24 cellular contexts compared by ENCODE assay signal in the genomic region with DNA sequence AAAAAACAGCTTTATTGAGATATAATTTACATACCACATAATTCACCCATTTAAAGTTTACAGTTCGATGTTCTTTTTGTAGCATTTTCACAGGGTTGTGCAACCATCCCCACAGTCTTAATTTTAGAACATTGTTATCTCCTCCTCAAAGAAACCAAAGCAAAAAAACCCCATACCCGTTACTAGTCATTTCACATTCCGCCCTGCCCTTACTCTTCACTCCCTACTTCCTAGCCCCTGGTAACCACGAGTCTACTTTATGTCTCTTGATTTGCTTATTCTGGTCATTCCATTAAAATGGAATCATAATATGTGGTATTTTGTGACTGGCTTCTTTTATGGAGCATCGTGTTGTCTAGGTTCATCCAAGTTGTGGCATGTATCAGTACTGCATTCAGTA.
A peak's percentile ranks its signal among the peaks of the same experiment; 100 is the strongest.
DNase-seq lines count a peak whose midpoint lies in the region; ATAC-seq and TF ChIP-seq lines count a peak whose summit lies in the region.
"Had no signal": no experiment of that assay in that cellular context is flagged by ENCODE, and none has a peak within 500 bp of the region (broad histone marks: within the 10 kb centered on the region; RNA-seq: fewer than 3 reads in every experiment).

No MANE protein-coding gene starts in this region.

- no TSS peak for BruUV-seq in PC-3 (replicated peaks; lab: Mats Ljungman, UMichigan)

- H3F3A ChIP-seq in PC-3 (ENCODE audit: low read length, unreplicated experiment) = no peaks in the 10 kb centered on the region

- H3K9me2 ChIP-seq in PC-3 (replicated peaks; ENCODE audit: low read length) = no peaks in the 10 kb centered on the region

- TF ChIP-seq POLR2A in uterus (IDR thresholded peaks at IDR 0.05) = no peak

- peak overlapping the region; percentile 34 to 48 for H3K27ac ChIP-seq in uterus
- H3K27ac ChIP-seq in PC-3 (ENCODE audit: low read length) = no peak overlapping the region
- H3K27ac ChIP-seq: 22Rv1, coronary artery, neural progenitor cell, psoas muscle, thoracic aorta had no signal

- H3K79me2 ChIP-seq in PC-3 (ENCODE audit: low read length) = peaks cover 6% of the 10 kb centered on the region

- CTCF ChIA-PET in PC-3 (lab: Charles Lee) = no interaction called here

- TF ChIP-seq CTCF in fibroblast of pulmonary artery (IDR thresholded peaks at IDR 0.05; ENCODE audit: low read length, missing control alignments) (no peak), uterus (IDR thresholded peaks at IDR 0.05) (peak in 2 of 4 experiments; percentile 12 to 16), PC-3 (conservative IDR thresholded peaks at IDR 0.05; ENCODE audit: low read depth, low read length) (no peak)

- no peak overlapping the region for H2AFZ ChIP-seq in PC-3 (ENCODE audit: low read length)
- H2AFZ ChIP-seq: neural progenitor cell had no signal

- no peaks in the 10 kb centered on the region for H4K20me1 ChIP-seq in PC-3 (ENCODE audit: low read length)

- intact Hi-C loops in uterus (cut with DNase I; ENCODE audit: low total_unique reads) (no loop called here), PC-3 (cut with micrococcal nuclease) (no loop called here)

- H3K27me3 ChIP-seq in uterus = no peaks in the 10 kb centered on the region
- no peaks in the 10 kb centered on the region for H3K27me3 ChIP-seq in PC-3 (ENCODE audit: low read length)
- H3K27me3 ChIP-seq: neural progenitor cell had no signal

- DNase-seq in SIG-M5 treated with dmso at 0.1 percent for 504 hours (lab: John Stamatoyannopoulos, UW; ENCODE audit: unreplicated experiment) (peak; percentile 58), SIG-M5 (lab: John Stamatoyannopoulos, UW) (no peak), amniotic epithelial cell (ENCODE audit: low read depth) (peak; percentile 88), fibroblast of pulmonary artery (ENCODE audit: low read depth) (peak; percentile 73), uterus (no peak), PC-3 (no peak)
- DNase-seq: activated CD4-positive, alpha-beta memory T cell treated with anti-CD3 and anti-CD28 coated beads for 36 hours; activated naive CD8-positive, alpha-beta T cell treated with anti-CD3 and anti-CD28 coated beads, Interleukin-2, amount 10 ng/mL, durations not matched to agents 7 days and 5 days; COR-L47; DMS79 treated with DMSO at 0.1 percent for 48 hours; hippocampal formation; NCI-H1436; NCI-H524; NK-92 treated with Interleukin-12 subunit alpha and Interleukin-12 subunit beta, amount 100 ng/mL, for 24 hours; psoas muscle; stimulated activated naive CD4-positive, alpha-beta T cell treated with Interleukin-2 at 50 U/mL for 16 hours; T-helper 2 cell had no signal

- no peak overlapping the region for H3K4me2 ChIP-seq in PC-3 (ENCODE audit: low read length)
- H3K4me2 ChIP-seq: neural progenitor cell had no signal

- H3K4me3 ChIP-seq in fibroblast of pulmonary artery (replicated peaks; ENCODE audit: low read depth, low read length) = no peak overlapping the region
- no peak overlapping the region for H3K4me3 ChIP-seq in uterus
- no peak overlapping the region for H3K4me3 ChIP-seq in PC-3 (ENCODE audit: low read length)
- H3K4me3 ChIP-seq: coronary artery, neural progenitor cell, psoas muscle, skin epidermis, thoracic aorta had no signal

- no peak overlapping the region for H3K9ac ChIP-seq in PC-3 (ENCODE audit: low read length)
- H3K9ac ChIP-seq: neural progenitor cell had no signal

- ATAC-seq in HG02981 (IDR thresholded peaks at IDR 0.05; ENCODE audit: unreplicated experiment) (no peak), PC-3 (no peak), GM18498 (IDR thresholded peaks at IDR 0.05; ENCODE audit: unreplicated experiment) (no peak)
- ATAC-seq: psoas muscle had no signal

- H3K36me3 ChIP-seq in uterus (no peaks in the 10 kb centered on the region), PC-3 (ENCODE audit: low read depth, low read length) (no peaks in the 10 kb centered on the region)
- H3K36me3 ChIP-seq: neural progenitor cell, thoracic aorta had no signal

- POLR2A ChIA-PET in PC-3 (lab: Charles Lee; ENCODE audit: unreplicated experiment) = no interaction called here

- H3K4me1 ChIP-seq in uterus = peaks cover 6 to 10% of the 10 kb centered on the region in 2 donors
- H3K4me1 ChIP-seq in PC-3 (ENCODE audit: insufficient read depth, low read length) = no peaks in the 10 kb centered on the region
- H3K4me1 ChIP-seq: neural progenitor cell, psoas muscle had no signal

- no peaks in the 10 kb centered on the region for H3K9me3 ChIP-seq in uterus
- no peaks in the 10 kb centered on the region for H3K9me3 ChIP-seq in PC-3 (ENCODE audit: low read length)
- H3K9me3 ChIP-seq: psoas muscle, thoracic aorta had no signal

Comparison
In these comparisons a context has a peak if more than half of its experiments do, and no peak if none do; other contexts are left out.
1. DNase-seq: peak in SIG-M5 treated with dmso at 0.1 percent for 504 hours (single experiment), amniotic epithelial cell (single experiment) and fibroblast of pulmonary artery (single experiment); none in SIG-M5 (single experiment), uterus (0 of 2) and PC-3 (single experiment).